Comparison of ENCODE assay signal across 13 cellular contexts in genomic region chr17:50482110-50482509, GRCh38. TPM values are rescaled to one million over a fixed set of nuclear protein-coding genes. Genes with fewer than 3 reads are reported as not detected.
A peak's percentile ranks its signal among the peaks of the same experiment; 100 is the strongest.
DNase-seq lines count a peak whose midpoint lies in the region; ATAC-seq and TF ChIP-seq lines count a peak whose summit lies in the region.
"Had no signal": no experiment of that assay in that cellular context is flagged by ENCODE, and none has a peak within 500 bp of the region (broad histone marks: within the 10 kb centered on the region; RNA-seq: fewer than 3 reads in every experiment).

No MANE protein-coding gene starts in this region.

- ATAC-seq in natural killer cell (no peak), GM19035 (IDR thresholded peaks at IDR 0.05; ENCODE audit: unreplicated experiment) (no peak)

- no peak for TF ChIP-seq CTCF in brain (conservative IDR thresholded peaks at IDR 0.05)
- TF ChIP-seq CTCF in natural killer cell (IDR thresholded peaks at IDR 0.05) = no peak
- no peak for TF ChIP-seq CTCF in suprapubic skin (IDR thresholded peaks at IDR 0.05)

- no peaks in the 10 kb centered on the region for H3K27me3 ChIP-seq in suprapubic skin
- H3K27me3 ChIP-seq: ovary had no signal

- H3K4me1 Mint-ChIP-seq in brain = peaks cover 36% of the 10 kb centered on the region
- peaks cover 27 to 29% of the 10 kb centered on the region in 2 donors for H3K4me1 Mint-ChIP-seq in natural killer cell

- no peak for TF ChIP-seq POLR2A in suprapubic skin (IDR thresholded peaks at IDR 0.05)

- peaks cover 48% of the 10 kb centered on the region for H3K4me1 ChIP-seq in suprapubic skin

- intact Hi-C loops in natural killer cell (cut with micrococcal nuclease) = loop anchor here (1.0 kb wide), 1 partner anchor 144 kb away; no protein-coding TSS in a partner anchor

- H3K4me3 Mint-ChIP-seq in brain = peak overlapping the region in 1 of 5 experiments; percentile 82
- no peak overlapping the region for H3K4me3 Mint-ChIP-seq in natural killer cell
- H3K4me3 Mint-ChIP-seq: activated naive CD8-positive, alpha-beta T cell treated with anti-CD3 and anti-CD28 coated beads for 36 hours had no signal

- H3K4me3 ChIP-seq in suprapubic skin = no peak overlapping the region
- H3K4me3 ChIP-seq: lung, ovary had no signal

- no peaks in the 10 kb centered on the region for H3K9me3 ChIP-seq in suprapubic skin
- H3K9me3 ChIP-seq: ovary had no signal

- TF ChIP-seq EP300 in suprapubic skin (IDR thresholded peaks at IDR 0.05) = no peak

- H3K36me3 ChIP-seq in suprapubic skin = peaks cover 34% of the 10 kb centered on the region
- H3K36me3 ChIP-seq: ovary had no signal

- H3K27ac ChIP-seq in suprapubic skin = peak overlapping the region; percentile 57

- H3K9me3 Mint-ChIP-seq in brain = peaks cover 0 to 3% (median 0%) of the 10 kb centered on the region in 5 experiments
- no peaks in the 10 kb centered on the region for H3K9me3 Mint-ChIP-seq in natural killer cell
- H3K9me3 Mint-ChIP-seq: activated naive CD8-positive, alpha-beta T cell treated with anti-CD3 and anti-CD28 coated beads for 36 hours; CD8-positive, alpha-beta memory T cell had no signal

- WGBS in suprapubic skin = 92% methylated on average over 12 of the region's 23 CpGs

- H3K36me3 Mint-ChIP-seq in brain (peaks cover 13% of the 10 kb centered on the region), natural killer cell (no peaks in the 10 kb centered on the region)

- H3K27me3 Mint-ChIP-seq in brain (peaks cover 16% of the 10 kb centered on the region), natural killer cell (ENCODE audit: low read depth in 2 of 2) (no peaks in the 10 kb centered on the region)
- H3K27me3 Mint-ChIP-seq: activated naive CD8-positive, alpha-beta T cell treated with anti-CD3 and anti-CD28 coated beads for 36 hours; CD8-positive, alpha-beta memory T cell had no signal

- peak overlapping the region in 4 of 5 experiments; percentile 29 to 95 (median 92) for H3K27ac Mint-ChIP-seq in brain
- H3K27ac Mint-ChIP-seq in natural killer cell = peak overlapping the region; percentile 62 to 67

- DNase-seq in DMS53 (lab: John Stamatoyannopoulos, UW) = peak; percentile 48
- DNase-seq in DMS53 treated with DMSO at 0.1 percent for 48 hours (lab: John Stamatoyannopoulos, UW; ENCODE audit: unreplicated experiment) = no peak
- DNase-seq in natural killer cell = no peak
- no peak for DNase-seq in suprapubic skin (ENCODE audit: low spot score in 2 of 2)
- no peak for DNase-seq in NCI-H226
- no peak for DNase-seq in NCI-H2171 treated with DMSO at 0.1 percent for 48 hours (lab: John Stamatoyannopoulos, UW)

RNA-seq across cellular contexts. Expression of gene RSAD1, which starts 3.5 kb away (rescaled TPM):
- 17.8 TPM for polyA plus RNA-seq in brain (ENCODE audit: insufficient read depth, low read depth, low replicate concordance)
- total RNA-seq in natural killer cell (10 to 100 TPM; 49.0 to 71.3 (median 56.5) TPM), suprapubic skin (10 to 100 TPM; 27.3 to 41.3 (median 30.1) TPM)

RNA-seq across cellular contexts. Expression of gene CHAD, which starts 13.4 kb away (rescaled TPM):
- 2.7 TPM for polyA plus RNA-seq in brain (ENCODE audit: insufficient read depth, low read depth, low replicate concordance)
- total RNA-seq in natural killer cell = under 1 TPM in 1 of 3 donors, not detected in 2; 0.60 TPM
- 10 to 100 TPM in 1 of 4 donors, 1 to 10 TPM in 3; 4.5 to 15.4 (median 7.2) TPM for total RNA-seq in suprapubic skin
- total RNA-seq: activated naive CD8-positive, alpha-beta T cell treated with anti-CD3 and anti-CD28 coated beads for 36 hours; CD8-positive, alpha-beta memory T cell; NCI-H460 had no signal
- polyA plus RNA-seq: CD8-positive, alpha-beta memory T cell had no signal

RNA-seq across cellular contexts. Expression of gene MYCBPAP, which starts 26.1 kb away (rescaled TPM):
- 0.61 TPM for polyA plus RNA-seq in brain (ENCODE audit: insufficient read depth, low read depth, low replicate concordance)
- total RNA-seq in natural killer cell = 1 to 10 TPM in 1 of 3 donors, under 1 TPM in 2; 0.26 to 4.9 (median 0.70) TPM
- 1 to 10 TPM in 2 of 4 donors, under 1 TPM in 2; 0.42 to 4.6 (median 1.3) TPM for total RNA-seq in suprapubic skin
- polyA plus RNA-seq: CD8-positive, alpha-beta memory T cell had no signal

RNA-seq across cellular contexts. Expression of gene EPN3, which starts 50.4 kb away (rescaled TPM):
- polyA plus RNA-seq in brain (ENCODE audit: insufficient read depth, low read depth, low replicate concordance) = 2.1 TPM
- total RNA-seq in natural killer cell (not detected), suprapubic skin (100 to 1,000 TPM in 1 of 4 donors, 10 to 100 TPM in 3; 30.3 to 110 (median 78.5) TPM)
- total RNA-seq: activated naive CD8-positive, alpha-beta T cell treated with anti-CD3 and anti-CD28 coated beads for 36 hours; CD8-positive, alpha-beta memory T cell had no signal
- polyA plus RNA-seq: CD8-positive, alpha-beta memory T cell had no signal

RNA-seq across cellular contexts. Expression of gene ACSF2, which starts 56.1 kb away (rescaled TPM):
- polyA plus RNA-seq in brain (ENCODE audit: insufficient read depth, low read depth, low replicate concordance) = 7.9 TPM
- total RNA-seq in natural killer cell (10 to 100 TPM; 24.2 to 40.6 (median 25.8) TPM), suprapubic skin (100 to 1,000 TPM in 1 of 4 donors, 10 to 100 TPM in 3; 61.2 to 164 (median 69.8) TPM)
